ENCODE assay signal across 8 cellular contexts in genomic region chr20:48523191-48523757, GRCh38.
A peak's percentile ranks its signal among the peaks of the same experiment; 100 is the strongest.
DNase-seq lines count a peak whose midpoint lies in the region; ATAC-seq and TF ChIP-seq lines count a peak whose summit lies in the region.

No MANE protein-coding gene starts in this region.

- DNase-seq in GM03348 (ENCODE audit: low spot score) (peak; percentile 72), Kasumi-1 (lab: John Stamatoyannopoulos, UW) (peak; percentile 33 to 48), brain microvascular endothelial cell (peak; percentile 57), right lobe of liver (no peak), HCEC 1CT (no peak), activated gamma-delta T cell (lab: John Stamatoyannopoulos, UW) (no peak)

- TF ChIP-seq POLR2A in right lobe of liver (IDR thresholded peaks at IDR 0.05), result no peak

- in situ Hi-C loops in brain microvascular endothelial cell (cut with HindIII; ENCODE audit: low pct_ligation_motif_present, low sequenced_read_pairs), result no loop called here

- H3K27me3 ChIP-seq in brain microvascular endothelial cell (replicated peaks), result no peaks in the 10 kb centered on the region
- H3K27me3 ChIP-seq in right lobe of liver, result no peaks in the 10 kb centered on the region

- H3K4me1 ChIP-seq in right lobe of liver, result no peaks in the 10 kb centered on the region

- H3K9me3 ChIP-seq in right lobe of liver, result no peaks in the 10 kb centered on the region

- H3K27ac ChIP-seq in brain microvascular endothelial cell (no peak overlapping the region), right lobe of liver (no peak overlapping the region)

- intact Hi-C loops in right lobe of liver (cut with DNase I), result no loop called here

- 50% methylated on average over 1 of the region's 3 CpGs for WGBS in right lobe of liver (ENCODE audit: insufficient coverage, low coverage, low lambda C conversion rate, missing lambda C conversion rate)

- ATAC-seq in right lobe of liver, result peak in 3 of 4 donors; percentile 67 to 86 (median 70)
- ATAC-seq in GM21825 (IDR thresholded peaks at IDR 0.05; ENCODE audit: unreplicated experiment), result no peak
- no peak for ATAC-seq in HG03097 (IDR thresholded peaks at IDR 0.05; ENCODE audit: low FRiP score, unreplicated experiment)

- H3K36me3 ChIP-seq in brain microvascular endothelial cell (replicated peaks) (no peaks in the 10 kb centered on the region), right lobe of liver (no peaks in the 10 kb centered on the region)

- TF ChIP-seq CTCF in brain microvascular endothelial cell (IDR thresholded peaks at IDR 0.05; ENCODE audit: low read depth, low read length, missing control alignments) (no peak), right lobe of liver (IDR thresholded peaks at IDR 0.05) (no peak)

- H3K4me3 ChIP-seq in brain microvascular endothelial cell (ENCODE audit: low read depth, low read length), result no peak overlapping the region
- H3K4me3 ChIP-seq in right lobe of liver, result no peak overlapping the region

Comparison
In these comparisons a context has a peak if more than half of its experiments do, and no peak if none do; other contexts are left out.
1. DNase-seq: peak in GM03348 (single experiment), Kasumi-1 (2 of 2) and brain microvascular endothelial cell (single experiment); none in right lobe of liver (0 of 3), HCEC 1CT (single experiment) and activated gamma-delta T cell (single experiment).
2. ATAC-seq: peak in right lobe of liver (3 of 4); none in GM21825 (single experiment) and HG03097 (single experiment).